ENCODE assay signal across 1 cellular context in the genomic region with DNA sequence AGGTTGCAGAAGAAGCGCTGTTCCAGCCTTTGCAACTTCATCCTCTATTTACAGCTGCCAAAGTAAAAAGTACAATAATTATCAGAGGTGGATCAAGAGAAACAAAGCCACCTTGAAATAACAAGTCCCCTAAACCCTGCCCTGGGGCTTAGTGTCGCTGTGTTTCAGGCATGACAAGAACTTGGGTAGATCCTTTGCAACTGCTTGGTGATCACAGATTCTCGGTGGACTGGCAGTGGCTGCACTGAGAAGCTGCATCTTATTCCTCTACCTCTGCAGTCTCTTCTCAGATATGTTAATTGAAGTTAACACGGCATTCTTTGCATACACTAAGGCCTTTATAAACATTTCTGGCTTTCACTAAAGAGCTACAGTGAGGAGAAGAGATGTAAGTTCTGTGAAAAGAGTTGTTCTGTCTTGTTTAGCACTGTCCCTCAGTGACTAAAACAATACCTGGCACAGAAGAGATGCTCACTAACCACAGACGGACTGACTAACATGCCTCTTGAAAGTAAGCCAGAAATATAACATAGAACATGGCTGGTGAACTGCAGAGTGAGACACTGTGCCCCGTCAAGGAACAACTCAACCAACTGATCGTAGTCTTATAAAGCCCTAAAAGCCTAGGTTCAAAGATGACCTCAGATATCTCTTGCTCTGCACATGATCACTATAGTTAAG.
TF ChIP-seq lines count a peak whose summit lies in the region.

No MANE protein-coding gene starts in this region.

TF ChIP-seq in HepG2, 621 proteins besides CTCF, POLR2A, EP300 and RAD21 (continued from another document):
- no peak for TF ChIP-seq PRDM15 (CRISPR knock-in tag; IDR thresholded peaks at IDR 0.05)
- TF ChIP-seq, protein P1, sequence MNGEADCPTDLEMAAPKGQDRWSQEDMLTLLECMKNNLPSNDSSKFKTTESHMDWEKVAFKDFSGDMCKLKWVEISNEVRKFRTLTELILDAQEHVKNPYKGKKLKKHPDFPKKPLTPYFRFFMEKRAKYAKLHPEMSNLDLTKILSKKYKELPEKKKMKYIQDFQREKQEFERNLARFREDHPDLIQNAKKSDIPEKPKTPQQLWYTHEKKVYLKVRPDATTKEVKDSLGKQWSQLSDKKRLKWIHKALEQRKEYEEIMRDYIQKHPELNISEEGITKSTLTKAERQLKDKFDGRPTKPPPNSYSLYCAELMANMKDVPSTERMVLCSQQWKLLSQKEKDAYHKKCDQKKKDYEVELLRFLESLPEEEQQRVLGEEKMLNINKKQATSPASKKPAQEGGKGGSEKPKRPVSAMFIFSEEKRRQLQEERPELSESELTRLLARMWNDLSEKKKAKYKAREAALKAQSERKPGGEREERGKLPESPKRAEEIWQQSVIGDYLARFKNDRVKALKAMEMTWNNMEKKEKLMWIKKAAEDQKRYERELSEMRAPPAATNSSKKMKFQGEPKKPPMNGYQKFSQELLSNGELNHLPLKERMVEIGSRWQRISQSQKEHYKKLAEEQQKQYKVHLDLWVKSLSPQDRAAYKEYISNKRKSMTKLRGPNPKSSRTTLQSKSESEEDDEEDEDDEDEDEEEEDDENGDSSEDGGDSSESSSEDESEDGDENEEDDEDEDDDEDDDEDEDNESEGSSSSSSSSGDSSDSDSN (CRISPR knock-in tag; IDR thresholded peaks at IDR 0.05) = no peak
- TF ChIP-seq ZNF33B (CRISPR knock-in tag; IDR thresholded peaks at IDR 0.05) = no peak
- no peak for TF ChIP-seq SP1 (IDR thresholded peaks at IDR 0.05)
- TF ChIP-seq SP1 (CRISPR knock-in tag; IDR thresholded peaks at IDR 0.05) = no peak
